Comparison of ENCODE assay signal across 20 cellular contexts in genomic region chr1:174659823-174660222, GRCh38.
DNase-seq lines count a peak whose midpoint lies in the region; ATAC-seq and TF ChIP-seq lines count a peak whose summit lies in the region.
"Had no signal": no experiment of that assay in that cellular context is flagged by ENCODE, and none has a peak within 500 bp of the region (broad histone marks: within the 10 kb centered on the region; RNA-seq: fewer than 3 reads in every experiment).

No MANE protein-coding gene starts in this region.

- peaks cover 15% of the 10 kb centered on the region for H3K36me3 Mint-ChIP-seq in activated CD4-positive, alpha-beta memory T cell treated with anti-CD3 and anti-CD28 coated beads for 36 hours

- no peak for TF ChIP-seq EP300 in esophagus muscularis mucosa (IDR thresholded peaks at IDR 0.05)

- peaks cover 0 to 13% (median 0%) of the 10 kb centered on the region in 11 donors for H3K9me3 ChIP-seq in heart right ventricle
- no peaks in the 10 kb centered on the region for H3K9me3 ChIP-seq in esophagus muscularis mucosa
- H3K9me3 ChIP-seq: vagina had no signal

- peaks cover 12% of the 10 kb centered on the region for H3K9me3 Mint-ChIP-seq in activated CD4-positive, alpha-beta memory T cell treated with anti-CD3 and anti-CD28 coated beads for 36 hours

- TF ChIP-seq POLR2A in esophagus muscularis mucosa (IDR thresholded peaks at IDR 0.05; ENCODE audit: low read depth): no peak

- intact Hi-C loops in heart right ventricle (cut with DNase I) (no loop called here), esophagus muscularis mucosa (cut with DNase I) (no loop called here)
- intact Hi-C loops in activated CD4-positive, alpha-beta memory T cell treated with anti-CD3 and anti-CD28 coated beads for 36 hours (cut with micrococcal nuclease): no loop called here

- ATAC-seq in heart right ventricle (peak in 7 of 8 donors; percentile 29 to 99 (median 84)), GM21526 (IDR thresholded peaks at IDR 0.05; ENCODE audit: low FRiP score, unreplicated experiment) (no peak)
- ATAC-seq: activated T-cell treated with anti-CD3 and anti-CD28 coated beads, Interleukin-2, amount 50 U/mL, for 4 hours; GM12878 had no signal

- CTCF ChIA-PET in activated CD4-positive, alpha-beta memory T cell treated with anti-CD3 and anti-CD28 coated beads for 36 hours (lab: Charles Lee): no interaction called here

- H3K4me1 ChIP-seq in heart right ventricle (peaks cover 0 to 10% (median 0%) of the 10 kb centered on the region in 9 donors), esophagus muscularis mucosa (no peaks in the 10 kb centered on the region)

- H3K27me3 ChIP-seq in heart right ventricle: no peaks in the 10 kb centered on the region
- no peaks in the 10 kb centered on the region for H3K27me3 ChIP-seq in esophagus muscularis mucosa
- H3K27me3 ChIP-seq: vagina had no signal

- DNase-seq in AG10803 (ENCODE audit: low read depth) (peak; percentile 12), LHCN-M2 (ENCODE audit: low read depth) (peak; percentile 34), cardiac fibroblast (ENCODE audit: low read depth in 2 of 2) (peak; percentile 2 to 69), heart right ventricle (peak in 1 of 2 donors; percentile 18), esophagus muscularis mucosa (ENCODE audit: extremely low spot score) (no peak)
- no peak for DNase-seq in activated CD4-positive, alpha-beta memory T cell treated with anti-CD3 and anti-CD28 coated beads for 36 hours
- no peak for DNase-seq in activated naive CD4-positive, alpha-beta T cell treated with Interleukin-2 at 50 U/mL for 16 hours
- DNase-seq: ACHN; activated T-cell treated with anti-CD3 and anti-CD28 coated beads, Interleukin-2, amount 50 U/mL, for 4 hours; amygdala; DMS79; endodermal cell; midbrain; NCI-H2171; posterior cingulate gyrus; stimulated activated CD4-positive, alpha-beta T cell treated with anti-CD3 and anti-CD28 coated beads, Interleukin-1b, Interleukin-23, amount 100 ng/mL, for 48 hours; SW 1271 had no signal

- POLR2A ChIA-PET in activated CD4-positive, alpha-beta memory T cell treated with anti-CD3 and anti-CD28 coated beads for 36 hours (lab: Charles Lee): no interaction called here

- no peak overlapping the region for H3K27ac Mint-ChIP-seq in activated CD4-positive, alpha-beta memory T cell treated with anti-CD3 and anti-CD28 coated beads for 36 hours
- H3K27ac Mint-ChIP-seq: endodermal cell had no signal

- H3K4me1 Mint-ChIP-seq in activated CD4-positive, alpha-beta memory T cell treated with anti-CD3 and anti-CD28 coated beads for 36 hours (ENCODE audit: low read depth): no peaks in the 10 kb centered on the region
- H3K4me1 Mint-ChIP-seq: endodermal cell had no signal

- 38 to 60% methylated on average over 3 of the region's 3 CpGs for WGBS in heart right ventricle, 2 donors
- WGBS in esophagus muscularis mucosa: 73% methylated on average over 3 of the region's 3 CpGs

- TF ChIP-seq CTCF in AG10803 (conservative IDR thresholded peaks at IDR 0.05; ENCODE audit: low read length) (no peak), cardiac fibroblast (IDR thresholded peaks at IDR 0.05; ENCODE audit: low read depth, low read length) (no peak), heart right ventricle (IDR thresholded peaks at IDR 0.05) (no peak), esophagus muscularis mucosa (IDR thresholded peaks at IDR 0.05) (no peak)

- no peak overlapping the region for H3K4me3 Mint-ChIP-seq in activated CD4-positive, alpha-beta memory T cell treated with anti-CD3 and anti-CD28 coated beads for 36 hours
- H3K4me3 Mint-ChIP-seq: activated T-cell treated with anti-CD3 and anti-CD28 coated beads, Interleukin-2, amount 50 U/mL, for 4 hours; endodermal cell had no signal

- H3K27me3 Mint-ChIP-seq in activated CD4-positive, alpha-beta memory T cell treated with anti-CD3 and anti-CD28 coated beads for 36 hours: no peaks in the 10 kb centered on the region

- H3K4me3 ChIP-seq in AG10803 (ENCODE audit: low read length): no peak overlapping the region
- no peak overlapping the region for H3K4me3 ChIP-seq in cardiac fibroblast (replicated peaks in 1 of 2; ENCODE audit: low read depth in 2 of 2, low read length in 2 of 2)
- no peak overlapping the region for H3K4me3 ChIP-seq in heart right ventricle
- no peak overlapping the region for H3K4me3 ChIP-seq in esophagus muscularis mucosa
- H3K4me3 ChIP-seq: GM12878, vagina had no signal

- H3K36me3 ChIP-seq in heart right ventricle (no peaks in the 10 kb centered on the region), esophagus muscularis mucosa (no peaks in the 10 kb centered on the region)
- H3K36me3 ChIP-seq: vagina had no signal

- H3K27ac ChIP-seq in heart right ventricle: peak overlapping the region in 4 of 10 donors; percentile 2 to 65 (median 32)
- no peak overlapping the region for H3K27ac ChIP-seq in esophagus muscularis mucosa (replicated peaks in 1 of 4)
- H3K27ac ChIP-seq: vagina had no signal

Comparison
In these comparisons a context has a peak if more than half of its experiments do, and no peak if none do; other contexts are left out.
1. DNase-seq: peak in AG10803 (single experiment), LHCN-M2 (single experiment) and cardiac fibroblast (2 of 2); none in activated CD4-positive, alpha-beta memory T cell treated with anti-CD3 and anti-CD28 coated beads for 36 hours (single experiment), activated naive CD4-positive, alpha-beta T cell treated with Interleukin-2 at 50 U/mL for 16 hours (single experiment) and esophagus muscularis mucosa (single experiment).